Comparison of ENCODE assay signal across 8 cellular contexts in genomic region chr18:7946724-7947377, GRCh38.
DNase-seq lines count a peak whose midpoint lies in the region; ATAC-seq and TF ChIP-seq lines count a peak whose summit lies in the region.

No MANE protein-coding gene starts in this region.

- no peak for TF ChIP-seq POLR2A in testis (IDR thresholded peaks at IDR 0.05)

- peaks cover 3 to 17% (median 11%) of the 10 kb centered on the region in 3 donors for H3K4me1 Mint-ChIP-seq in CD8-positive, alpha-beta memory T cell

- CTCF ChIA-PET in CD8-positive, alpha-beta memory T cell (lab: Charles Lee), result no interaction called here

- no peak overlapping the region for H3K27ac ChIP-seq in CD8-positive, alpha-beta memory T cell (ENCODE audit: low read depth, low read length)
- H3K27ac ChIP-seq in testis, result no peak overlapping the region

- no peak for DNase-seq in CD8-positive, alpha-beta memory T cell
- DNase-seq in LHCN-M2 (ENCODE audit: low read depth) (peak; percentile 85), anterior cingulate cortex (lab: John Stamatoyannopoulos, UW) (peak in 45 of 58 donors; percentile 3 to 56 (median 19)), iris pigment epithelial cell (ENCODE audit: low read depth) (peak; percentile 90), testis (peak; percentile 19), SIG-M5 (lab: John Stamatoyannopoulos, UW) (no peak), NCI-H187 treated with DMSO at 0.1 percent for 48 hours (lab: John Stamatoyannopoulos, UW) (no peak)

- H3K27ac Mint-ChIP-seq in CD8-positive, alpha-beta memory T cell, result peak overlapping the region; percentile 15 to 86 (median 76)

- POLR2A ChIA-PET in CD8-positive, alpha-beta memory T cell (lab: Charles Lee), result no interaction called here

- peaks cover 0 to 6% (median 4%) of the 10 kb centered on the region in 5 donors for H3K9me3 Mint-ChIP-seq in CD8-positive, alpha-beta memory T cell

- H3K27me3 ChIP-seq in CD8-positive, alpha-beta memory T cell (ENCODE audit: insufficient read depth, low read length, poor library complexity, severe bottlenecking), result no peaks in the 10 kb centered on the region
- H3K27me3 ChIP-seq in testis, result no peaks in the 10 kb centered on the region

- no peak for ATAC-seq in GM21786 (IDR thresholded peaks at IDR 0.05; ENCODE audit: unreplicated experiment)

- no peaks in the 10 kb centered on the region for H3K9me3 ChIP-seq in CD8-positive, alpha-beta memory T cell (ENCODE audit: low read length)
- no peaks in the 10 kb centered on the region for H3K9me3 ChIP-seq in testis

- 73 to 83% methylated on average over 7 of the region's 7 CpGs for WGBS in testis, 2 donors

- H3K27me3 Mint-ChIP-seq in CD8-positive, alpha-beta memory T cell, result no peaks in the 10 kb centered on the region

- intact Hi-C loops in testis (cut with DNase I; ENCODE audit: low total_unique reads), result no loop called here

- H3K4me3 Mint-ChIP-seq in CD8-positive, alpha-beta memory T cell, result peak overlapping the region; percentile 12 to 90 (median 65)

- no peak overlapping the region for H3K4me3 ChIP-seq in CD8-positive, alpha-beta memory T cell (ENCODE audit: low read length)
- H3K4me3 ChIP-seq in testis, result no peak overlapping the region

- no peaks in the 10 kb centered on the region for H3K36me3 ChIP-seq in CD8-positive, alpha-beta memory T cell (ENCODE audit: insufficient read depth, low read length)
- no peaks in the 10 kb centered on the region for H3K36me3 ChIP-seq in testis (ENCODE audit: low read depth, missing control alignments)

- TF ChIP-seq CTCF in testis (IDR thresholded peaks at IDR 0.05), result no peak

- no peaks in the 10 kb centered on the region for H3K36me3 Mint-ChIP-seq in CD8-positive, alpha-beta memory T cell

- H3K4me1 ChIP-seq in CD8-positive, alpha-beta memory T cell (ENCODE audit: insufficient read depth, low read length), result peaks cover 6% of the 10 kb centered on the region
- H3K4me1 ChIP-seq in testis, result no peaks in the 10 kb centered on the region

Comparison
In these comparisons a context has a peak if more than half of its experiments do, and no peak if none do; other contexts are left out.
1. DNase-seq: peak in LHCN-M2 (single experiment), anterior cingulate cortex (45 of 58), iris pigment epithelial cell (single experiment) and testis (single experiment); none in CD8-positive, alpha-beta memory T cell (0 of 5), SIG-M5 (single experiment) and NCI-H187 treated with DMSO at 0.1 percent for 48 hours (single experiment).